In the genomic region with DNA sequence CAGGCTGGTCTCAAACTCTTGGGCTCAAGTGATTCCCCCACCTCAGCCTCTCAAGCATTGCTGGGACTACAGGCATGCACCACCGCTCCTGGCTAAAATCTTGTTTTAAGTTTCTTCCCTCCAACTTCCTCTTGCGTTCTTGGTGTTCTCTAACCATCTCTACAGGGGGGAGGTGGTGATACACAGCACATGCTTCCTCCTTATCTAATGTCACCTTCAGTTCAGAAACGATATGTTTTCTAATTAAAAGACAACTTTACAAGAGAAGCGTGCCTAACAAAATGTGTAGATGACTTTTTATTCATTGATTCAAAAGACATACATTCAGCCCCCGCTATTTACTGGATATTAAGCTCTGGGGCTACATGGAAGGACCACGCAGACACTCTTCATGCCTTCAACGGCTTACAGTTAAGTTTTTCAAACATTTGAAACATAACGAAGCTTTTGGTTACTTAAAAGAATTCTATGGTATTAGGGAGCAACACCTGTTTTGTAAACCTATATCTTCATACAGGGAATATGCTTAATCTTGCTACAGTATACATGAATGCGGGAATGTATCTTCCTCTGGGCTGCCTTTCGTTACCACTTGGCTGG, we compare ENCODE assay signal across 8 cellular contexts. TPM values are rescaled to one million over a fixed set of nuclear protein-coding genes. Genes with fewer than 3 reads are reported as not detected.
DNase-seq lines count a peak whose midpoint lies in the region; ATAC-seq and TF ChIP-seq lines count a peak whose summit lies in the region.

No MANE protein-coding gene starts in this region.

- peak in 1 of 2 donors; percentile 29 for ATAC-seq in CD4-positive, CD25-positive, alpha-beta regulatory T cell (ENCODE audit: low read depth in 2 of 2)
- ATAC-seq in HG03521 (IDR thresholded peaks at IDR 0.05; ENCODE audit: unreplicated experiment) (peak; percentile 32), activated B cell treated with CpG ODN at 0.5 μM for 24 hours (ENCODE audit: low read depth) (peak; percentile 67), heart right ventricle (peak in 1 of 8 donors; percentile 13), GM21526 (IDR thresholded peaks at IDR 0.05; ENCODE audit: low FRiP score, unreplicated experiment) (no peak)

- H3K4me1 Mint-ChIP-seq in CD4-positive, CD25-positive, alpha-beta regulatory T cell = peaks cover 10 to 27% (median 21%) of the 10 kb centered on the region in 4 donors
- peaks cover 37% of the 10 kb centered on the region for H3K4me1 Mint-ChIP-seq in activated B cell treated with CpG ODN at 0.5 μM for 24 hours

- peaks cover 9% of the 10 kb centered on the region for H3K36me3 Mint-ChIP-seq in CD4-positive, CD25-positive, alpha-beta regulatory T cell
- H3K36me3 Mint-ChIP-seq in activated B cell treated with CpG ODN at 0.5 μM for 24 hours (ENCODE audit: low read depth) = peaks cover 25% of the 10 kb centered on the region

- CTCF ChIA-PET in activated B cell treated with CpG ODN at 0.5 μM for 24 hours (lab: Charles Lee) = interaction anchor here (1.3 kb wide), 2 partner anchors 42 to 45 kb away, joined by 3 read pairs; no protein-coding TSS in a partner anchor

- peak overlapping the region; percentile 99 to 100 (median 100) for H3K4me3 Mint-ChIP-seq in CD4-positive, CD25-positive, alpha-beta regulatory T cell
- H3K4me3 Mint-ChIP-seq in activated B cell treated with CpG ODN at 0.5 μM for 24 hours = peak overlapping the region; percentile 100

- WGBS in heart right ventricle, 2 donors = 11 to 20% methylated on average over 10 of the region's 10 CpGs
- 5 to 6% methylated on average over 10 of the region's 10 CpGs for WGBS in sigmoid colon, 2 donors

- H3K4me3 ChIP-seq in CD4-positive, CD25-positive, alpha-beta regulatory T cell (ENCODE audit: low read depth, low read length) = peak overlapping the region; percentile 84
- H3K4me3 ChIP-seq in heart right ventricle (peak overlapping the region; percentile 49 to 99 (median 84)), sigmoid colon (peak overlapping the region; percentile 76 to 88 (median 86))

- H3K9me3 ChIP-seq in CD4-positive, CD25-positive, alpha-beta regulatory T cell (ENCODE audit: control insufficient read depth in 2 of 2, low read length in 2 of 2) = no peaks in the 10 kb centered on the region
- no peaks in the 10 kb centered on the region for H3K9me3 ChIP-seq in heart right ventricle
- no peaks in the 10 kb centered on the region for H3K9me3 ChIP-seq in sigmoid colon

- TF ChIP-seq POLR2A in sigmoid colon (IDR thresholded peaks at IDR 0.05) = no peak

- no peaks in the 10 kb centered on the region for H3K27me3 ChIP-seq in CD4-positive, CD25-positive, alpha-beta regulatory T cell (ENCODE audit: control insufficient read depth, insufficient read depth, low read length)
- H3K27me3 ChIP-seq in heart right ventricle (no peaks in the 10 kb centered on the region), sigmoid colon (no peaks in the 10 kb centered on the region)

- peaks cover 10% of the 10 kb centered on the region for H3K36me3 ChIP-seq in CD4-positive, CD25-positive, alpha-beta regulatory T cell (ENCODE audit: control insufficient read depth, insufficient read depth, low read length)
- peaks cover 0 to 40% (median 16%) of the 10 kb centered on the region in 9 donors for H3K36me3 ChIP-seq in heart right ventricle
- peaks cover 7 to 51% (median 20%) of the 10 kb centered on the region in 4 donors for H3K36me3 ChIP-seq in sigmoid colon

- DNase-seq in CD4-positive, CD25-positive, alpha-beta regulatory T cell = peak in 2 of 3 donors; percentile 19 to 54
- peak; percentile 13 for DNase-seq in GM19238 (ENCODE audit: insufficient read length, low spot score)
- DNase-seq in activated B cell treated with CpG ODN at 0.5 μM for 24 hours = no peak
- no peak for DNase-seq in heart right ventricle
- DNase-seq in sigmoid colon = no peak
- no peak for DNase-seq in AG08395 (ENCODE audit: low spot score)

- H3K27ac Mint-ChIP-seq in CD4-positive, CD25-positive, alpha-beta regulatory T cell = peak overlapping the region; percentile 94 to 99 (median 97)
- H3K27ac Mint-ChIP-seq in activated B cell treated with CpG ODN at 0.5 μM for 24 hours = peak overlapping the region; percentile 100

- TF ChIP-seq CTCF in activated B cell treated with CpG ODN at 0.5 μM for 24 hours (IDR thresholded peaks at IDR 0.05) (no peak), heart right ventricle (IDR thresholded peaks at IDR 0.05) (no peak), sigmoid colon (IDR thresholded peaks at IDR 0.05) (no peak)

- no peaks in the 10 kb centered on the region for H3K27me3 Mint-ChIP-seq in CD4-positive, CD25-positive, alpha-beta regulatory T cell
- no peaks in the 10 kb centered on the region for H3K27me3 Mint-ChIP-seq in activated B cell treated with CpG ODN at 0.5 μM for 24 hours

- no peaks in the 10 kb centered on the region for H3K9me3 Mint-ChIP-seq in CD4-positive, CD25-positive, alpha-beta regulatory T cell
- no peaks in the 10 kb centered on the region for H3K9me3 Mint-ChIP-seq in activated B cell treated with CpG ODN at 0.5 μM for 24 hours

- POLR2A ChIA-PET in activated B cell treated with CpG ODN at 0.5 μM for 24 hours (lab: Charles Lee) = interaction anchor here (1.0 to 2.1 kb wide), 7 partner anchors 9 to 1290 kb away, joined by 3 to 8 read pairs (median 5); a partner anchor contains a TSS

- H3K4me1 ChIP-seq in CD4-positive, CD25-positive, alpha-beta regulatory T cell (ENCODE audit: control insufficient read depth, insufficient read depth, low read length, poor library complexity, severe bottlenecking) = peaks cover 21% of the 10 kb centered on the region
- H3K4me1 ChIP-seq in heart right ventricle (peaks cover 0 to 57% (median 18%) of the 10 kb centered on the region in 9 donors), sigmoid colon (peaks cover 0 to 14% (median 3%) of the 10 kb centered on the region in 4 donors)

- intact Hi-C loops in activated B cell treated with CpG ODN at 0.5 μM for 24 hours (cut with micrococcal nuclease) (loop anchor here (1.0 to 5.0 kb wide), 5 partner anchors 8 to 422 kb away; a partner anchor contains a TSS), heart right ventricle (cut with DNase I) (loop anchor here in 1 of 10 donors (5.0 kb wide), 1 partner anchor 147 kb away; a partner anchor contains a TSS), sigmoid colon (cut with DNase I) (no loop called here)

- H3K27ac ChIP-seq in CD4-positive, CD25-positive, alpha-beta regulatory T cell (ENCODE audit: insufficient read depth, low read length, poor library complexity, severe bottlenecking) = peak overlapping the region; percentile 75
- H3K27ac ChIP-seq in heart right ventricle (peak overlapping the region; percentile 88 to 96 (median 93)), sigmoid colon (peak overlapping the region; percentile 92 to 94 (median 93))

- no peak for TF ChIP-seq EP300 in sigmoid colon (IDR thresholded peaks at IDR 0.05)

RNA-seq across cellular contexts. Expression of a gene that starts 0.9 kb away (rescaled TPM):
- total RNA-seq in CD4-positive, CD25-positive, alpha-beta regulatory T cell = 16.3 TPM
- polyA plus RNA-seq in CD4-positive, CD25-positive, alpha-beta regulatory T cell = 10 to 100 TPM; 22.8 to 26.8 (median 24.2) TPM
- 27.5 and 31.5 TPM in 2 replicates for total RNA-seq in activated B cell treated with CpG ODN at 0.5 μM for 24 hours
- total RNA-seq in heart right ventricle = 100 to 1,000 TPM; 128 to 191 (median 171) TPM
- polyA plus RNA-seq in heart right ventricle = 10 to 100 TPM; 27.4 to 46.4 TPM
- total RNA-seq in sigmoid colon = 10 to 100 TPM; 23.2 to 34.6 (median 26.0) TPM
- 10 to 100 TPM; 23.4 to 49.0 (median 28.2) TPM for polyA plus RNA-seq in sigmoid colon

RNA-seq across cellular contexts. Expression of a gene that starts 49.5 kb away (rescaled TPM):
- 0.47 TPM for total RNA-seq in CD4-positive, CD25-positive, alpha-beta regulatory T cell
- not detected for polyA plus RNA-seq in CD4-positive, CD25-positive, alpha-beta regulatory T cell
- total RNA-seq in activated B cell treated with CpG ODN at 0.5 μM for 24 hours = 0.22 and 0.44 TPM in 2 replicates
- total RNA-seq in heart right ventricle = 1 to 10 TPM; 1.2 to 3.5 (median 1.9) TPM
- polyA plus RNA-seq in heart right ventricle = 1 to 10 TPM; 1.0 to 2.2 TPM
- total RNA-seq in sigmoid colon = 1 to 10 TPM; 1.7 to 3.9 (median 2.8) TPM
- 1 to 10 TPM in 1 of 3 donors, under 1 TPM in 1, not detected in 1; 0.60 to 1.5 TPM for polyA plus RNA-seq in sigmoid colon

RNA-seq across cellular contexts. Expression of a gene that starts 49.8 kb away (rescaled TPM):
- 11.2 TPM for total RNA-seq in CD4-positive, CD25-positive, alpha-beta regulatory T cell
- 10 to 100 TPM; 11.0 to 13.1 (median 11.8) TPM for polyA plus RNA-seq in CD4-positive, CD25-positive, alpha-beta regulatory T cell
- total RNA-seq in activated B cell treated with CpG ODN at 0.5 μM for 24 hours (24.0 and 26.3 TPM in 2 replicates), heart right ventricle (10 to 100 TPM in 1 of 10 donors, 1 to 10 TPM in 9; 5.8 to 10.5 (median 8.0) TPM), sigmoid colon (10 to 100 TPM; 14.6 to 19.4 (median 17.5) TPM)
- polyA plus RNA-seq in heart right ventricle (1 to 10 TPM; 5.2 to 7.3 TPM), sigmoid colon (10 to 100 TPM; 11.1 to 16.2 (median 14.4) TPM)

Comparison
In these comparisons a context has a peak if more than half of its experiments do, and no peak if none do; other contexts are left out.
1. DNase-seq: peak in CD4-positive, CD25-positive, alpha-beta regulatory T cell (2 of 3) and GM19238 (single experiment); none in activated B cell treated with CpG ODN at 0.5 μM for 24 hours (single experiment), heart right ventricle (0 of 2), sigmoid colon (single experiment) and AG08395 (single experiment).
2. Peak in every context shown above with its lines, with median percentiles within 50 percentile points of each other: H3K27ac ChIP-seq and H3K4me3 ChIP-seq.